8 cellular contexts compared by ENCODE assay signal in genomic region chr17:77323413-77324171, GRCh38.
DNase-seq lines count a peak whose midpoint lies in the region; ATAC-seq and TF ChIP-seq lines count a peak whose summit lies in the region.

No MANE protein-coding gene starts in this region.

- H3K36me3 ChIP-seq in rectal smooth muscle tissue (ENCODE audit: control insufficient read depth, insufficient read depth, low read length), result no peaks in the 10 kb centered on the region

- H3K27me3 ChIP-seq in foreskin keratinocyte, result no peaks in the 10 kb centered on the region
- H3K27me3 ChIP-seq in rectal smooth muscle tissue (ENCODE audit: control insufficient read depth, insufficient read depth, low read length), result no peaks in the 10 kb centered on the region

- ATAC-seq in foreskin keratinocyte (no peak), HG02884 (IDR thresholded peaks at IDR 0.05; ENCODE audit: unreplicated experiment) (no peak), HG03196 (IDR thresholded peaks at IDR 0.05; ENCODE audit: unreplicated experiment) (no peak)

- peak; percentile 64 for DNase-seq in GM13976 (ENCODE audit: low spot score)
- peak; percentile 57 for DNase-seq in SK-N-DZ (ENCODE audit: low spot score)
- no peak for DNase-seq in foreskin keratinocyte
- no peak for DNase-seq in NCI-H2227 treated with DMSO at 0.1 percent for 48 hours (lab: John Stamatoyannopoulos, UW)
- DNase-seq in NCI-H510A treated with DMSO at 0.1 percent for 48 hours (lab: John Stamatoyannopoulos, UW), result no peak

- peak overlapping the region; percentile 47 for H3K4me3 ChIP-seq in rectal smooth muscle tissue (ENCODE audit: low read length)

- H3K4me1 ChIP-seq in foreskin keratinocyte (peaks cover 14% of the 10 kb centered on the region), rectal smooth muscle tissue (ENCODE audit: control insufficient read depth, insufficient read depth, low read length) (peaks cover 49% of the 10 kb centered on the region)

- peak overlapping the region; percentile 98 for H3K27ac ChIP-seq in foreskin keratinocyte
- peak overlapping the region; percentile 97 for H3K27ac ChIP-seq in rectal smooth muscle tissue (ENCODE audit: low read depth, low read length)

- no peak overlapping the region for H3K9ac ChIP-seq in rectal smooth muscle tissue (ENCODE audit: low read length)

- TF ChIP-seq CTCF in GM13976 (IDR thresholded peaks at IDR 0.05; ENCODE audit: borderline replicate concordance, control extremely low read depth, extremely low read depth, insufficient read depth, missing control alignments) (no peak), foreskin keratinocyte (conservative IDR thresholded peaks at IDR 0.05) (no peak)

- in situ Hi-C loops in GM13976 (cut with MboI; ENCODE audit: low sequenced_read_pairs, unreplicated experiment), result loop anchor here (10.0 kb wide), 1 partner anchor 171 kb away; no protein-coding TSS in a partner anchor

Comparison
In these comparisons a context has a peak if more than half of its experiments do, and no peak if none do; other contexts are left out.
1. DNase-seq: peak in GM13976 (single experiment) and SK-N-DZ (single experiment); none in foreskin keratinocyte (0 of 2), NCI-H2227 treated with DMSO at 0.1 percent for 48 hours (single experiment) and NCI-H510A treated with DMSO at 0.1 percent for 48 hours (single experiment).